Comparison of ENCODE assay signal across 22 cellular contexts in the genomic region with DNA sequence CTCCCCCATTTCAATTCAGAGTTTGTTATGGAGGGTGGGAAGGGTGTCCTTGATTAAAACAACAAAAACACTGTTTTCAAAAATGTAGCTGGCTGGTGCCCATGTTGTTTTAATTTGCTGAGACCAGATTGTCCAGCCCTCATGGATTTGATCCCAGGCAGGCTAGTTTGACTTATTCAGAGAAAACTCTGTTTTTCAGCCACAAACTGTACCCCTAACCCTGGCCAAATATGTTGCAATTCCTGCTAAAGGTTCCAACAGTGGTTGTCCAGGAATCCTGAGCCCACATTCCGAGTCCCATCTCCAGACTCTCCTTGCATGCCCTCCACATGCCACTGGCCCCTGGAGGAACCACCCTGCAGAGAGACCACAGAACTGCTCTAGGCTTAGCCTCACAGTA.
DNase-seq lines count a peak whose midpoint lies in the region; ATAC-seq and TF ChIP-seq lines count a peak whose summit lies in the region.
"Had no signal": no experiment of that assay in that cellular context is flagged by ENCODE, and none has a peak within 500 bp of the region (broad histone marks: within the 10 kb centered on the region; RNA-seq: fewer than 3 reads in every experiment).

No MANE protein-coding gene starts in this region.

- DNase-seq in AG20443 (ENCODE audit: low spot score), result peak; percentile 73
- DNase-seq in GM04503 (ENCODE audit: low read depth), result peak; percentile 67
- DNase-seq in fibroblast of mammary gland (ENCODE audit: low read depth), result peak; percentile 87
- DNase-seq in pons (ENCODE audit: low spot score), result peak; percentile 18
- no peak for DNase-seq in HuH-7.5 (ENCODE audit: low spot score)
- DNase-seq in retina, result no peak
- DNase-seq: activated CD4-positive, alpha-beta T cell treated with anti-CD3 and anti-CD28 coated beads, Interleukin-2, amount 10 ng/mL, durations not matched to agents 7 days and 5 days; activated gamma-delta T cell treated with Interleukin-2 at 50 U/mL for 16 hours; AML-193; endodermal cell; foreskin keratinocyte; H9; hippocampal formation; IMR-90; islet precursor cell; mammary epithelial cell; NCI-H1694; NCI-H774; stimulated activated CD4-positive, alpha-beta T cell treated with anti-CD3 and anti-CD28 coated beads, Interleukin-15, amount 100 ng/mL, for 24 hours had no signal

- TF ChIP-seq CTCF in fibroblast of mammary gland (conservative IDR thresholded peaks at IDR 0.05; ENCODE audit: control insufficient read depth, insufficient read depth, low read depth, low read length), result no peak

- no peak for ATAC-seq in GM18873 (IDR thresholded peaks at IDR 0.05; ENCODE audit: low FRiP score, unreplicated experiment)
- ATAC-seq in GM18868 (IDR thresholded peaks at IDR 0.05; ENCODE audit: unreplicated experiment), result no peak
- ATAC-seq: foreskin keratinocyte had no signal

- no peak overlapping the region for H3K4me3 ChIP-seq in fibroblast of mammary gland (ENCODE audit: control insufficient read depth, low read depth, low read length)
- H3K4me3 ChIP-seq: tibial nerve had no signal

Comparison
In these comparisons a context has a peak if more than half of its experiments do, and no peak if none do; other contexts are left out.
1. DNase-seq: peak in AG20443 (single experiment), GM04503 (single experiment), fibroblast of mammary gland (single experiment) and pons (single experiment); none in HuH-7.5 (single experiment) and retina (single experiment).